In genomic region chr5:67481362-67481761, GRCh38 we compare ENCODE assay signal across 25 cellular contexts.
A peak's percentile ranks its signal among the peaks of the same experiment; 100 is the strongest.
DNase-seq lines count a peak whose midpoint lies in the region; ATAC-seq, FAIRE-seq and TF ChIP-seq lines count a peak whose summit lies in the region.
"Had no signal": no experiment of that assay in that cellular context is flagged by ENCODE, and none has a peak within 500 bp of the region (broad histone marks: within the 10 kb centered on the region; RNA-seq: fewer than 3 reads in every experiment).

No MANE protein-coding gene starts in this region.

- POLR2A ChIA-PET in MCF 10A (lab: Yijun Ruan, JAX), result interaction anchor here (1.1 to 1.3 kb wide), 2 partner anchors 178 to 404 kb away, joined by 3 read pairs; no protein-coding TSS in a partner anchor

- ATAC-seq in GM21381 (IDR thresholded peaks at IDR 0.05; ENCODE audit: unreplicated experiment), result no peak
- ATAC-seq: A549; CD8-positive, alpha-beta T cell; GM12878 had no signal

- H4K20me1 ChIP-seq in mammary epithelial cell (ENCODE audit: insufficient read depth, low read length), result no peaks in the 10 kb centered on the region
- H4K20me1 ChIP-seq in keratinocyte (ENCODE audit: control insufficient read depth, extremely low read depth, insufficient read depth, low read length), result no peaks in the 10 kb centered on the region
- H4K20me1 ChIP-seq in smooth muscle cell (ENCODE audit: low read depth), result no peaks in the 10 kb centered on the region
- H4K20me1 ChIP-seq: BLaER1 treated with 17β-estradiol and CSF1 and Interleukin-3, amounts not matched to agents 10 nM and 100 nM had no signal

- TF ChIP-seq CTCF in mammary epithelial cell (conservative IDR thresholded peaks at IDR 0.05 in 1 of 2, IDR thresholded peaks at IDR 0.05 in 1 of 2; ENCODE audit: extremely low read depth in 1 of 2, insufficient read depth in 1 of 2, low read depth in 1 of 2, low read length in 2 of 2) (no peak), MCF 10A (IDR thresholded peaks at IDR 0.05; ENCODE audit: unreplicated experiment) (no peak), keratinocyte (optimal IDR thresholded peaks at IDR 0.05 in 1 of 3, IDR thresholded peaks at IDR 0.05 in 1 of 3, conservative IDR thresholded peaks at IDR 0.05 in 1 of 3; ENCODE audit: extremely low read depth in 1 of 3, insufficient read depth in 2 of 3, low read length in 3 of 3) (no peak), smooth muscle cell (IDR thresholded peaks at IDR 0.05; ENCODE audit: borderline replicate concordance, insufficient read depth, poor library complexity, severe bottlenecking) (no peak)

- H3K27me3 Mint-ChIP-seq in MCF 10A (ENCODE audit: insufficient read depth, unreplicated experiment), result no peaks in the 10 kb centered on the region
- H3K27me3 Mint-ChIP-seq: CD4-positive, alpha-beta T cell had no signal

- H3K4me2 ChIP-seq in mammary epithelial cell (ENCODE audit: insufficient read depth, low read depth, low read length) (no peak overlapping the region), keratinocyte (ENCODE audit: control insufficient read depth, extremely low read depth, insufficient read depth, low read depth, low read length) (no peak overlapping the region), smooth muscle cell (no peak overlapping the region)
- H3K4me2 ChIP-seq: A549; BLaER1 treated with 17β-estradiol and CSF1 and Interleukin-3, amounts not matched to agents 10 nM and 100 nM had no signal

- no peaks in the 10 kb centered on the region for H3F3A ChIP-seq in smooth muscle cell (ENCODE audit: low read depth)

- no peak overlapping the region for H2AFZ ChIP-seq in mammary epithelial cell (ENCODE audit: low read depth, low read length)
- no peak overlapping the region for H2AFZ ChIP-seq in keratinocyte (ENCODE audit: control insufficient read depth, low read length)
- H2AFZ ChIP-seq in smooth muscle cell (ENCODE audit: low read depth), result no peak overlapping the region

- peak; percentile 48 for FAIRE-seq in keratinocyte (lab: Jason Lieb, UNC)
- FAIRE-seq: A549, D721Med, G401.6, GM12878, GM12892, GM18507 had no signal

- H3K9ac ChIP-seq in mammary epithelial cell (ENCODE audit: insufficient read depth, low read length), result no peak overlapping the region
- H3K9ac ChIP-seq in keratinocyte (ENCODE audit: control insufficient read depth, extremely low read depth, insufficient read depth, low read length), result no peak overlapping the region
- no peak overlapping the region for H3K9ac ChIP-seq in smooth muscle cell (ENCODE audit: low read depth)
- H3K9ac ChIP-seq: BLaER1 treated with 17β-estradiol and CSF1 and Interleukin-3, amounts not matched to agents 10 nM and 100 nM had no signal

- no peak overlapping the region for H3K4me3 Mint-ChIP-seq in MCF 10A (ENCODE audit: unreplicated experiment)
- H3K4me3 Mint-ChIP-seq: B cell; CD4-positive, alpha-beta T cell; CD8-positive, alpha-beta T cell had no signal

- intact Hi-C loops in mammary epithelial cell (cut with micrococcal nuclease) (no loop called here), MCF 10A (cut with micrococcal nuclease) (no loop called here)

- WGBS in mammary epithelial cell (ENCODE audit: low coverage, missing lambda C conversion rate), result 89% methylated on average over 1 of the region's 1 CpG
- 80% methylated on average over 1 of the region's 1 CpG for WGBS in smooth muscle cell (ENCODE audit: low lambda C conversion rate)

- H3K9me3 Mint-ChIP-seq in MCF 10A (ENCODE audit: unreplicated experiment), result peaks cover 7% of the 10 kb centered on the region
- H3K9me3 Mint-ChIP-seq: CD8-positive, alpha-beta T cell had no signal

- H3K36me3 ChIP-seq in mammary epithelial cell (ENCODE audit: insufficient read depth, low read length) (no peaks in the 10 kb centered on the region), keratinocyte (ENCODE audit: control insufficient read depth in 2 of 2, extremely low read depth in 1 of 2, insufficient read depth in 2 of 2, low read length in 2 of 2) (no peaks in the 10 kb centered on the region), smooth muscle cell (ENCODE audit: low read depth) (no peaks in the 10 kb centered on the region)
- H3K36me3 ChIP-seq: BLaER1 treated with 17β-estradiol and CSF1 and Interleukin-3, amounts not matched to agents 10 nM and 100 nM had no signal

- no peak overlapping the region for H3K27ac Mint-ChIP-seq in MCF 10A (ENCODE audit: low read depth, unreplicated experiment)
- H3K27ac Mint-ChIP-seq: B cell; CD4-positive, alpha-beta T cell; CD8-positive, alpha-beta T cell had no signal

- BruUV-seq in mammary epithelial cell (replicated peaks; lab: Mats Ljungman, UMichigan) (no TSS peak), MCF 10A (replicated peaks; lab: Mats Ljungman, UMichigan) (no TSS peak)

- in situ Hi-C loops in mammary epithelial cell (cut with MboI; ENCODE audit: low sequenced_read_pairs in 2 of 2), result loop anchor here (25.0 kb wide), 2 partner anchors 244 to 781 kb away; no protein-coding TSS in a partner anchor

- H3K4me1 ChIP-seq in mammary epithelial cell (ENCODE audit: insufficient read depth, low read length) (peaks cover 6% of the 10 kb centered on the region), keratinocyte (ENCODE audit: control insufficient read depth, extremely low read depth, insufficient read depth, low read length) (peaks cover 2% of the 10 kb centered on the region), smooth muscle cell (ENCODE audit: low read depth) (no peaks in the 10 kb centered on the region)
- H3K4me1 ChIP-seq: A549; BLaER1 treated with 17β-estradiol and CSF1 and Interleukin-3, amounts not matched to agents 10 nM and 100 nM had no signal

- no peaks in the 10 kb centered on the region for H3K79me2 ChIP-seq in mammary epithelial cell (ENCODE audit: insufficient read depth, low read length)
- H3K79me2 ChIP-seq in keratinocyte (ENCODE audit: control insufficient read depth, insufficient read depth, low read length), result no peaks in the 10 kb centered on the region
- H3K79me2 ChIP-seq in smooth muscle cell (ENCODE audit: low read depth), result no peaks in the 10 kb centered on the region

- H3K27ac ChIP-seq in mammary epithelial cell (ENCODE audit: insufficient read depth, low read depth, low read length), result no peak overlapping the region
- no peak overlapping the region for H3K27ac ChIP-seq in epithelial cell of prostate
- no peak overlapping the region for H3K27ac ChIP-seq in keratinocyte (ENCODE audit: control insufficient read depth, insufficient read depth, low read length)
- peak overlapping the region; percentile 5 for H3K27ac ChIP-seq in smooth muscle cell (ENCODE audit: low read depth)
- H3K27ac ChIP-seq: 22Rv1; A549; BLaER1 treated with 17β-estradiol and CSF1 and Interleukin-3, amounts not matched to agents 10 nM and 100 nM; C4-2B had no signal

- no peaks in the 10 kb centered on the region for H3K27me3 ChIP-seq in mammary epithelial cell (ENCODE audit: insufficient read depth, low read length)
- H3K27me3 ChIP-seq in keratinocyte (ENCODE audit: control insufficient read depth, extremely low read depth, insufficient read depth, low read length), result no peaks in the 10 kb centered on the region
- no peaks in the 10 kb centered on the region for H3K27me3 ChIP-seq in smooth muscle cell (ENCODE audit: low read depth)
- H3K27me3 ChIP-seq: BLaER1 treated with 17β-estradiol and CSF1 and Interleukin-3, amounts not matched to agents 10 nM and 100 nM had no signal

- dilution Hi-C loops in mammary epithelial cell (cut with HindIII; ENCODE audit: low sequenced_read_pairs), result no loop called here
- dilution Hi-C loops in keratinocyte (cut with MboI; ENCODE audit: extremely low pct_ligation_motif_present, low sequenced_read_pairs), result no loop called here

- H3K36me3 Mint-ChIP-seq in MCF 10A (ENCODE audit: insufficient read depth, unreplicated experiment), result no peaks in the 10 kb centered on the region
- H3K36me3 Mint-ChIP-seq: CD8-positive, alpha-beta T cell had no signal

- DNase-seq in mammary epithelial cell, result peak; percentile 50
- no peak for DNase-seq in MCF 10A (ENCODE audit: unreplicated experiment)
- peak; percentile 37 for DNase-seq in epithelial cell of prostate (ENCODE audit: low read depth, low spot score)
- DNase-seq in keratinocyte (ENCODE audit: low read depth, low spot score), result no peak
- DNase-seq in smooth muscle cell (lab: John Stamatoyannopoulos, UW; ENCODE audit: unreplicated experiment), result no peak
- DNase-seq in activated CD4-positive, CD25-positive, alpha-beta regulatory T cell treated with anti-CD3 and anti-CD28 coated beads, Interleukin-2, amount 50 U/mL, for 72 hours, result no peak
- DNase-seq in islet precursor cell, result no peak
- DNase-seq: AML-193; Caco-2; Calu3; CD4-positive, alpha-beta T cell; CD8-positive, alpha-beta T cell; DMS79 treated with DMSO at 0.1 percent for 48 hours; GF-D8 had no signal

- H3K9me3 ChIP-seq in mammary epithelial cell (replicated peaks; ENCODE audit: insufficient read depth, low read length) (no peaks in the 10 kb centered on the region), keratinocyte (ENCODE audit: control insufficient read depth, low read depth, low read length) (no peaks in the 10 kb centered on the region), smooth muscle cell (replicated peaks; ENCODE audit: low read depth) (no peaks in the 10 kb centered on the region)
- H3K9me3 ChIP-seq: A549 had no signal

- no peak overlapping the region for H3K4me3 ChIP-seq in mammary epithelial cell (replicated peaks in 1 of 3; ENCODE audit: insufficient read depth in 1 of 3, low read depth in 2 of 3, low read length in 3 of 3)
- no peak overlapping the region for H3K4me3 ChIP-seq in keratinocyte (ENCODE audit: control insufficient read depth in 2 of 3, extremely low read depth in 1 of 3, insufficient read depth in 2 of 3, low read depth in 1 of 3, low read length in 3 of 3)
- no peak overlapping the region for H3K4me3 ChIP-seq in smooth muscle cell
- H3K4me3 ChIP-seq: A549; BLaER1 treated with 17β-estradiol and CSF1 and Interleukin-3, amounts not matched to agents 10 nM and 100 nM; GM12878 had no signal

- CTCF ChIA-PET in mammary epithelial cell (lab: Charles Lee; ENCODE audit: low non-redundant PET) (no interaction called here), MCF 10A (lab: Yijun Ruan, JAX) (interaction anchor here (0.7 kb wide), 1 partner anchor 15 kb away, joined by 3 read pairs; no protein-coding TSS in a partner anchor)

- H3K4me1 Mint-ChIP-seq in MCF 10A (ENCODE audit: insufficient read depth, unreplicated experiment), result peaks cover 15% of the 10 kb centered on the region
- H3K4me1 Mint-ChIP-seq: B cell had no signal

- no peaks in the 10 kb centered on the region for H3K9me1 ChIP-seq in keratinocyte (ENCODE audit: control insufficient read depth, extremely low read depth, insufficient read depth, low read length)

Comparison
In these comparisons a context has a peak if more than half of its experiments do, and no peak if none do; other contexts are left out.
1. DNase-seq: peak in mammary epithelial cell (single experiment) and epithelial cell of prostate (single experiment); none in MCF 10A (single experiment), keratinocyte (single experiment), smooth muscle cell (single experiment), activated CD4-positive, CD25-positive, alpha-beta regulatory T cell treated with anti-CD3 and anti-CD28 coated beads, Interleukin-2, amount 50 U/mL, for 72 hours (single experiment) and islet precursor cell (single experiment).